ENCODE assay signal across 12 cellular contexts in genomic region chr7:84783161-84783803, GRCh38.
DNase-seq lines count a peak whose midpoint lies in the region; ATAC-seq and TF ChIP-seq lines count a peak whose summit lies in the region.
"Had no signal": no experiment of that assay in that cellular context is flagged by ENCODE, and none has a peak within 500 bp of the region (broad histone marks: within the 10 kb centered on the region; RNA-seq: fewer than 3 reads in every experiment).

No MANE protein-coding gene starts in this region.

- no peaks in the 10 kb centered on the region for H3K27me3 ChIP-seq in heart left ventricle
- no peaks in the 10 kb centered on the region for H3K27me3 ChIP-seq in PC-3 (ENCODE audit: low read length)
- H3K27me3 ChIP-seq in subcutaneous abdominal adipose tissue (ENCODE audit: control insufficient read depth in 5 of 5, insufficient read depth in 4 of 5, low read length in 5 of 5): no peaks in the 10 kb centered on the region
- H3K27me3 ChIP-seq: dorsolateral prefrontal cortex had no signal

- H3F3A ChIP-seq in PC-3 (ENCODE audit: low read length, unreplicated experiment): no peaks in the 10 kb centered on the region

- no peak for DNase-seq in Right ventricle myocardium inferior (ENCODE audit: missing footprints)
- no peak for DNase-seq in heart left ventricle
- no peak for DNase-seq in PC-3
- peak; percentile 45 for DNase-seq in fibroblast of the aortic adventitia (ENCODE audit: low read depth)
- DNase-seq in HuH-7.5 (ENCODE audit: low spot score): no peak
- no peak for DNase-seq in retina
- DNase-seq in activated naive CD4-positive, alpha-beta T cell treated with Interleukin-2 at 50 U/mL for 16 hours: no peak
- DNase-seq: activated CD8-positive, alpha-beta memory T cell treated with anti-CD3 and anti-CD28 coated beads, Interleukin-2, amount 10 ng/mL, durations not matched to agents 7 days and 5 days; dorsolateral prefrontal cortex; KBM-7 had no signal

- BruUV-seq in PC-3 (replicated peaks; lab: Mats Ljungman, UMichigan): no TSS peak

- TF ChIP-seq CTCF in heart left ventricle (IDR thresholded peaks at IDR 0.05) (no peak), PC-3 (conservative IDR thresholded peaks at IDR 0.05; ENCODE audit: low read depth, low read length) (no peak), fibroblast of the aortic adventitia (IDR thresholded peaks at IDR 0.05; ENCODE audit: insufficient read depth, low read length) (no peak)

- H3K9me2 ChIP-seq in PC-3 (replicated peaks; ENCODE audit: low read length): no peaks in the 10 kb centered on the region

- H3K9me3 ChIP-seq in heart left ventricle (peaks cover 0 to under 1% (median 0%) of the 10 kb centered on the region in 12 donors), PC-3 (ENCODE audit: low read length) (no peaks in the 10 kb centered on the region), subcutaneous abdominal adipose tissue (ENCODE audit: control insufficient read depth in 5 of 5, low read length in 5 of 5) (no peaks in the 10 kb centered on the region)

- H3K27ac ChIP-seq in heart left ventricle: no peak overlapping the region
- no peak overlapping the region for H3K27ac ChIP-seq in PC-3 (ENCODE audit: low read length)
- peak overlapping the region; percentile 80 for H3K27ac ChIP-seq in subcutaneous abdominal adipose tissue (ENCODE audit: low read depth, low read length)
- H3K27ac ChIP-seq: dorsolateral prefrontal cortex had no signal

- 77 to 80% (median 78%) methylated on average over 4 of the region's 4 CpGs for WGBS in heart left ventricle, 4 donors

- no peaks in the 10 kb centered on the region for H3K79me2 ChIP-seq in PC-3 (ENCODE audit: low read length)

- no peaks in the 10 kb centered on the region for H4K20me1 ChIP-seq in PC-3 (ENCODE audit: low read length)

- no peaks in the 10 kb centered on the region for H3K36me3 ChIP-seq in heart left ventricle
- H3K36me3 ChIP-seq in PC-3 (ENCODE audit: low read depth, low read length): no peaks in the 10 kb centered on the region
- H3K36me3 ChIP-seq in subcutaneous abdominal adipose tissue (ENCODE audit: control insufficient read depth in 5 of 5, insufficient read depth in 5 of 5, low read length in 5 of 5): no peaks in the 10 kb centered on the region

- H3K9ac ChIP-seq in PC-3 (ENCODE audit: low read length) (no peak overlapping the region), subcutaneous abdominal adipose tissue (ENCODE audit: low read length in 5 of 5) (peak overlapping the region in 1 of 5 donors; percentile 41)

- no peaks in the 10 kb centered on the region for H3K4me1 ChIP-seq in heart left ventricle
- H3K4me1 ChIP-seq in PC-3 (ENCODE audit: insufficient read depth, low read length): no peaks in the 10 kb centered on the region
- peaks cover 0 to 6% (median 0%) of the 10 kb centered on the region in 5 donors for H3K4me1 ChIP-seq in subcutaneous abdominal adipose tissue (ENCODE audit: control insufficient read depth in 5 of 5, insufficient read depth in 5 of 5, low read length in 5 of 5)

- POLR2A ChIA-PET in PC-3 (lab: Charles Lee; ENCODE audit: unreplicated experiment): no interaction called here

- H3K4me2 ChIP-seq in PC-3 (ENCODE audit: low read length): no peak overlapping the region

- H2AFZ ChIP-seq in PC-3 (ENCODE audit: low read length): peak overlapping the region; percentile 32; the same call in 1 of the 2 replicates

- CTCF ChIA-PET in PC-3 (lab: Charles Lee): no interaction called here

- TF ChIP-seq POLR2A in heart left ventricle (IDR thresholded peaks at IDR 0.05): no peak

- ATAC-seq in Right ventricle myocardium inferior (peak; percentile 57), heart left ventricle (no peak), PC-3 (no peak)
- ATAC-seq: activated CD8-positive, alpha-beta memory T cell treated with anti-CD3 and anti-CD28 coated beads, Interleukin-2, amount 10 ng/mL, durations not matched to agents 7 days and 5 days; GM12878 had no signal

- no peak overlapping the region for H3K4me3 ChIP-seq in heart left ventricle
- H3K4me3 ChIP-seq in PC-3 (ENCODE audit: low read length): no peak overlapping the region
- no peak overlapping the region for H3K4me3 ChIP-seq in fibroblast of the aortic adventitia (ENCODE audit: low read depth, low read length)
- no peak overlapping the region for H3K4me3 ChIP-seq in subcutaneous abdominal adipose tissue (ENCODE audit: low read depth in 1 of 5, low read length in 5 of 5)
- H3K4me3 ChIP-seq: dorsolateral prefrontal cortex, GM12878 had no signal

- intact Hi-C loops in Right ventricle myocardium inferior (cut with DNase I) (no loop called here), heart left ventricle (cut with DNase I) (no loop called here), PC-3 (cut with micrococcal nuclease) (no loop called here)
